Comparison of ENCODE assay signal across 12 cellular contexts in the genomic region with DNA sequence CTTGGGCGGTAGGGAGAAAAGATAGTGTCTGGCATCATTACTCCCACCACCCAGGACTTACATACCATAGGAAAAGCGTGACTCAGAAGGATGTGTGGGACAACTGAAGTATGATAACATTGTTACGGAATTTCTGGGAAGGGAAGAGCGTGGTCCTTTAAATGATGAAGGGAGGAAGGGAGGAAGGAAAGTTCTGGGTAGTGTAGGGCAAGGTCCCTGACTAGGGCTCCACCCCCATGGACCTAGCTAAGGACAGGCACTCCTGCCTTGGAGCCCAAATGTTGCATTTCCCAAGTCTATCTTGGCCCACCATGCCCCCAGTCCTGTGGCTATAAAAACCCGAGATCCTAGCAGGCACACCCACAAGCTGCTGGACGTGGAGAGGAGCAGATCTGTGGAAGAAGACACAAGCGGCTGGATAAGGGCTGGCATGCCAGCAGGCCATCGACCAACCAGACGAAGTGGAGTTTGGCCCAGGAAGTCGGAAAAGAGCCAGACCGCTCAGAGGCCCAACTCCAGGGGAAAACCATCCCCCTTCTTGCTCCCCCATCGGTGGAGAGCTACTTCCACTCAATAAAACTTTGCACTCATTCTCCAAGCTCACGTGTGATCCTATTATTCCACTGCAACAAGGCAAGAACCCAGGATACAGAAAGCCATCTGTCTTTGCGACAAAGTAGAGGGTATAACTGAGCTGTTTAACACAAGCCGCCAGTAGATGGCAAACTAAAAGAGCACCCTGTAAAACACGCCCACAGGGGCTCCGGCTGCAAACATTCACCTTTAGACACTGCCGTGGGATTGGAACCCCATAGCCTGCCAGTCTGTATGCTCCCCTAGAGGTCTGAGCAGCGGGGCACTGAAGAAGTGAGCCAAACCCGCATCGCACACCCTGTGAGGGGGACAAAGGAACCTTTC. TPM values are rescaled to one million over a fixed set of nuclear protein-coding genes. Genes with fewer than 3 reads are reported as not detected.
DNase-seq lines count a peak whose midpoint lies in the region; ATAC-seq, FAIRE-seq and TF ChIP-seq lines count a peak whose summit lies in the region.
"Had no signal": no experiment of that assay in that cellular context is flagged by ENCODE, and none has a peak within 500 bp of the region (broad histone marks: within the 10 kb centered on the region; RNA-seq: fewer than 3 reads in every experiment).

No MANE protein-coding gene starts in this region.

- CTCF ChIA-PET in K562 (lab: Yijun Ruan, JAX; ENCODE audit: low intra/inter-chr PET ratio), result no interaction called here

- 54% methylated on average over 21 of the region's 21 CpGs for WGBS in K562 (ENCODE audit: insufficient coverage, low coverage, missing lambda C conversion rate)
- 88 to 89% methylated on average over 16 to 19 of the region's 21 CpGs for WGBS in mesodermal cell (ENCODE audit: insufficient coverage in 2 of 2), 2 experiments

- no TSS peak for BruUV-seq in K562 (replicated peaks; lab: Mats Ljungman, UMichigan)

- in situ Hi-C loops in K562 (cut with MboI), result no loop called here

- H3K36me3 Mint-ChIP-seq in activated T-helper 1 cell treated with anti-CD3 and anti-CD28 coated beads, Interleukin-12 subunit alpha, Interleukin-12 subunit beta, Interleukin-2, Interleukin-4 antibody, amounts not matched to agents 30 ng/mL and 10 ng/mL and 1 ng/mL, durations not matched to agents 14 hours and 24 hours and 36 hours (ENCODE audit: low read depth), result no peaks in the 10 kb centered on the region
- H3K36me3 Mint-ChIP-seq: stimulated activated naive B cell treated with anti-CD40 and anti-IgM and Interleukin-4, amounts not matched to agents 10 μg/mL and 1 μg/mL and 100 μg/mL, for 72 hours had no signal

- H3K9me3 ChIP-seq in K562 (replicated peaks; ENCODE audit: control insufficient read depth, insufficient read depth, low read depth, low read length) (no peaks in the 10 kb centered on the region), mesodermal cell (ENCODE audit: control insufficient read depth, low read length) (peaks cover 5% of the 10 kb centered on the region)
- H3K9me3 ChIP-seq: esophagus muscularis mucosa had no signal

- H3K4me1 ChIP-seq in K562 (replicated peaks in 1 of 2; ENCODE audit: control insufficient read depth in 2 of 2, insufficient read depth in 2 of 2, low read length in 2 of 2) (peaks cover 0 to 4% of the 10 kb centered on the region in 2 experiments; a peak in 3 of 5 replicates), mesodermal cell (ENCODE audit: control insufficient read depth, insufficient read depth, low read length, poor library complexity, severe bottlenecking) (peaks cover 4% of the 10 kb centered on the region)
- H3K4me1 ChIP-seq: esophagus muscularis mucosa had no signal

- no peaks in the 10 kb centered on the region for H3K4me1 Mint-ChIP-seq in activated T-helper 1 cell treated with anti-CD3 and anti-CD28 coated beads, Interleukin-12 subunit alpha, Interleukin-12 subunit beta, Interleukin-2, Interleukin-4 antibody, amounts not matched to agents 30 ng/mL and 10 ng/mL and 1 ng/mL, durations not matched to agents 14 hours and 24 hours and 36 hours (ENCODE audit: low read depth)
- H3K4me1 Mint-ChIP-seq: stimulated activated naive B cell treated with anti-CD40 and anti-IgM and Interleukin-4, amounts not matched to agents 10 μg/mL and 1 μg/mL and 100 μg/mL, for 72 hours had no signal

- peak; percentile 81 for ATAC-seq in GM19025 (IDR thresholded peaks at IDR 0.05; ENCODE audit: low read depth, unreplicated experiment)
- peak; percentile 93 for ATAC-seq in K562
- no peak for ATAC-seq in HG03039 (IDR thresholded peaks at IDR 0.05; ENCODE audit: unreplicated experiment)

- peak; percentile 41 to 49 (median 49); a peak in 4 of 6 replicates for TF ChIP-seq CTCF in K562 (IDR thresholded peaks at IDR 0.05 in 2 of 3, conservative IDR thresholded peaks at IDR 0.05 in 1 of 3; ENCODE audit: insufficient read depth in 2 of 3, low read depth in 1 of 3, low read length in 3 of 3)

- H3K27me3 Mint-ChIP-seq in activated T-helper 1 cell treated with anti-CD3 and anti-CD28 coated beads, Interleukin-12 subunit alpha, Interleukin-12 subunit beta, Interleukin-2, Interleukin-4 antibody, amounts not matched to agents 30 ng/mL and 10 ng/mL and 1 ng/mL, durations not matched to agents 14 hours and 24 hours and 36 hours (ENCODE audit: insufficient read depth), result peaks cover 2% of the 10 kb centered on the region
- H3K27me3 Mint-ChIP-seq: stimulated activated naive B cell treated with anti-CD40 and anti-IgM and Interleukin-4, amounts not matched to agents 10 μg/mL and 1 μg/mL and 100 μg/mL, for 72 hours had no signal

- no peak overlapping the region for H3K4me3 ChIP-seq in K562
- no peak overlapping the region for H3K4me3 ChIP-seq in mesodermal cell (ENCODE audit: extremely low read depth, insufficient read depth, low read length, poor library complexity, severe bottlenecking)
- H3K4me3 ChIP-seq: esophagus muscularis mucosa, skin epidermis had no signal

- DNase-seq in LHCN-M2 (ENCODE audit: low read depth), result peak; percentile 40
- peak in 2 of 4 experiments; percentile 30 to 63 for DNase-seq in K562 (ENCODE audit: extremely low read depth in 1 of 4, low spot score in 3 of 4)
- DNase-seq in cerebellar nuclear complex (lab: John Stamatoyannopoulos, UW), result no peak
- no peak for DNase-seq in activated T-helper 1 cell treated with anti-CD3 and anti-CD28 coated beads, Interleukin-12 subunit alpha, Interleukin-12 subunit beta, Interleukin-2, Interleukin-4 antibody, amounts not matched to agents 30 ng/mL and 10 ng/mL and 1 ng/mL, durations not matched to agents 14 hours and 24 hours and 36 hours (ENCODE audit: low spot score)
- DNase-seq in NCI-H187 treated with DMSO at 0.1 percent for 48 hours (lab: John Stamatoyannopoulos, UW), result no peak
- DNase-seq: SHP77 treated with DMSO at 0.1 percent for 48 hours; stimulated activated naive B cell treated with anti-CD40 and anti-IgM and Interleukin-4, amounts not matched to agents 10 μg/mL and 1 μg/mL and 100 μg/mL, for 72 hours had no signal

- H3K27me3 ChIP-seq in K562 (ENCODE audit: control insufficient read depth in 2 of 2, insufficient read depth in 2 of 2, low read length in 2 of 2), result no peaks in the 10 kb centered on the region

- H3K27ac ChIP-seq in K562 (ENCODE audit: extremely low read depth, low read depth, low read length) (0 out of 3 replicates have a peak overlapping the region, but pooled peaks have one; percentile 28), mesodermal cell (ENCODE audit: low read depth, low read length, severe bottlenecking) (peak overlapping the region; percentile 46)
- H3K27ac ChIP-seq: esophagus muscularis mucosa, skin epidermis had no signal

- no peaks in the 10 kb centered on the region for H3K79me2 ChIP-seq in K562 (ENCODE audit: control insufficient read depth, insufficient read depth, low read length)

- TF ChIP-seq POLR2A in K562 (conservative IDR thresholded peaks at IDR 0.05), result no peak

- peak; percentile 76 for FAIRE-seq in K562 (lab: Jason Lieb, UNC)

- peak overlapping the region; percentile 92 for H2AFZ ChIP-seq in K562 (ENCODE audit: low read depth, low read length)

- no peak overlapping the region for H3K27ac Mint-ChIP-seq in activated T-helper 1 cell treated with anti-CD3 and anti-CD28 coated beads, Interleukin-12 subunit alpha, Interleukin-12 subunit beta, Interleukin-2, Interleukin-4 antibody, amounts not matched to agents 30 ng/mL and 10 ng/mL and 1 ng/mL, durations not matched to agents 14 hours and 24 hours and 36 hours
- H3K27ac Mint-ChIP-seq: stimulated activated naive B cell treated with anti-CD40 and anti-IgM and Interleukin-4, amounts not matched to agents 10 μg/mL and 1 μg/mL and 100 μg/mL, for 72 hours had no signal

- peak overlapping the region in 1 of 2 experiments; percentile 42; a peak in 1 of 4 replicates for H3K9ac ChIP-seq in K562 (ENCODE audit: insufficient read depth in 1 of 2, low read depth in 2 of 2, low read length in 2 of 2)

- no peak overlapping the region for H3K4me3 Mint-ChIP-seq in activated T-helper 1 cell treated with anti-CD3 and anti-CD28 coated beads, Interleukin-12 subunit alpha, Interleukin-12 subunit beta, Interleukin-2, Interleukin-4 antibody, amounts not matched to agents 30 ng/mL and 10 ng/mL and 1 ng/mL, durations not matched to agents 14 hours and 24 hours and 36 hours
- H3K4me3 Mint-ChIP-seq: stimulated activated naive B cell treated with anti-CD40 and anti-IgM and Interleukin-4, amounts not matched to agents 10 μg/mL and 1 μg/mL and 100 μg/mL, for 72 hours had no signal

- TF ChIP-seq EP300 in K562 (IDR thresholded peaks at IDR 0.05; ENCODE audit: low read length), result no peak

- H3K9me1 ChIP-seq in K562 (ENCODE audit: control insufficient read depth, insufficient read depth, low read length), result no peaks in the 10 kb centered on the region

- no peaks in the 10 kb centered on the region for H4K20me1 ChIP-seq in K562 (replicated peaks; ENCODE audit: control insufficient read depth, insufficient read depth, low read length)

- intact Hi-C loops in K562 (cut with micrococcal nuclease), result no loop called here
- intact Hi-C loops in activated T-helper 1 cell treated with anti-CD3 and anti-CD28 coated beads, Interleukin-12 subunit alpha, Interleukin-12 subunit beta, Interleukin-2, Interleukin-4 antibody, amounts not matched to agents 30 ng/mL and 10 ng/mL and 1 ng/mL, durations not matched to agents 14 hours and 24 hours and 36 hours (cut with micrococcal nuclease), result no loop called here

- H3K4me2 ChIP-seq in K562 (ENCODE audit: insufficient read depth, low read length), result peak overlapping the region; percentile 70

- TF ChIP-seq RAD21 in K562 (CRISPR knock-in tag; conservative IDR thresholded peaks at IDR 0.05 in 1 of 2, IDR thresholded peaks at IDR 0.05 in 1 of 2), result no peak

- POLR2A ChIA-PET in K562 (lab: Yijun Ruan, JAX), result no interaction called here

- H3K36me3 ChIP-seq in K562 (ENCODE audit: control insufficient read depth, insufficient read depth, low read length) (no peaks in the 10 kb centered on the region), mesodermal cell (ENCODE audit: control insufficient read depth, insufficient read depth, low read length) (no peaks in the 10 kb centered on the region)
- H3K36me3 ChIP-seq: esophagus muscularis mucosa had no signal

- H3K9me3 Mint-ChIP-seq in activated T-helper 1 cell treated with anti-CD3 and anti-CD28 coated beads, Interleukin-12 subunit alpha, Interleukin-12 subunit beta, Interleukin-2, Interleukin-4 antibody, amounts not matched to agents 30 ng/mL and 10 ng/mL and 1 ng/mL, durations not matched to agents 14 hours and 24 hours and 36 hours, result no peaks in the 10 kb centered on the region
- H3K9me3 Mint-ChIP-seq: stimulated activated naive B cell treated with anti-CD40 and anti-IgM and Interleukin-4, amounts not matched to agents 10 μg/mL and 1 μg/mL and 100 μg/mL, for 72 hours had no signal

RNA-seq across cellular contexts. Expression of a gene that starts 23.0 kb away (rescaled TPM):
- total RNA-seq in LHCN-M2 (2014; rRNA removed) (29.9 and 37.0 TPM in 2 replicates), K562 (2014; rRNA removed) (10.1 and 10.2 TPM in 2 replicates), K562 (2014; rRNA removed; fragmentation: Illumina TruSeq; extraction: Trizol) (45.6 and 53.7 TPM in 2 replicates), K562 (2015; rRNA removed; fragmentation: Illumina TruSeq; extraction: Trizol) (42.6 and 44.4 TPM in 2 replicates), K562 (2021) (34.7 and 40.2 TPM in 2 replicates)
- 32.2 TPM for polyA plus RNA-seq in LHCN-M2 (2012)
- total RNA-seq in K562 (2011; cell fraction: chromatin; rRNA removed; ENCODE audit: low replicate concordance), result 3.7 and 24.2 TPM in 2 replicates
- 2.3 and 2.8 TPM in 2 replicates for total RNA-seq in K562 (2011; cell fraction: nucleolus; rRNA removed)
- total RNA-seq in K562 (2011; cell fraction: nucleoplasm; rRNA removed), result 4.5 and 9.6 TPM in 2 replicates
- polyA plus RNA-seq in K562 (2011; rRNA removed) (8.2 and 13.5 TPM in 2 replicates), K562 (2014; fragmentation: Illumina TruSeq; extraction: Trizol) (30.5 and 35.8 TPM in 2 replicates), K562 (2014; fragmentation: Nextera tagmentation; extraction: Ambion mirVana) (1 to 10 TPM; 5.3 to 8.2 TPM), K562 (2014; rRNA removed) (16.3 and 19.6 TPM in 2 replicates)
- polyA plus RNA-seq in K562 (2011; cell fraction: cytosol; rRNA removed), result 0.79 and 1.6 TPM in 2 replicates
- 1.5 and 3.3 TPM in 2 replicates for polyA plus RNA-seq in K562 (2011; cell fraction: nucleus; rRNA removed)
- polyA plus RNA-seq in K562 (2012), result 20.7 and 30.1 TPM in 2 replicates
- polyA minus RNA-seq in K562 (2011; rRNA and poly(A)+ RNA removed), result 23.0 and 25.7 TPM in 2 replicates
- polyA minus RNA-seq in K562 (2011; cell fraction: cytosol; rRNA and poly(A)+ RNA removed), result 6.7 and 9.8 TPM in 2 replicates
- polyA minus RNA-seq in K562 (2011; cell fraction: nucleus; rRNA and poly(A)+ RNA removed), result 3.2 and 5.6 TPM in 2 replicates
- polyA plus RNA-seq in mesodermal cell (2013, experiment 1 of 2), result 32.1 TPM
- 34.0 TPM for polyA plus RNA-seq in mesodermal cell (2013, experiment 2 of 2)
- 100 and 105 TPM in 2 replicates for total RNA-seq in activated T-helper 1 cell treated with anti-CD3 and anti-CD28 coated beads, Interleukin-12 subunit alpha, Interleukin-12 subunit beta, Interleukin-2, Interleukin-4 antibody, amounts not matched to agents 30 ng/mL and 10 ng/mL and 1 ng/mL, durations not matched to agents 14 hours and 24 hours and 36 hours

RNA-seq across cellular contexts. Expression of a gene that starts 45.8 kb away (rescaled TPM):
- total RNA-seq in LHCN-M2 (2014; rRNA removed), result 46.6 and 53.1 TPM in 2 replicates
- polyA plus RNA-seq in LHCN-M2 (2012), result 21.6 TPM
- 14.9 and 22.9 TPM in 2 replicates for total RNA-seq in K562 (2011; cell fraction: chromatin; rRNA removed; ENCODE audit: low replicate concordance)
- total RNA-seq in K562 (2011; cell fraction: nucleolus; rRNA removed), result 20.0 and 30.4 TPM in 2 replicates
- total RNA-seq in K562 (2011; cell fraction: nucleoplasm; rRNA removed), result 22.7 and 25.7 TPM in 2 replicates
- 11.5 and 12.4 TPM in 2 replicates for total RNA-seq in K562 (2014; rRNA removed)
- 17.2 and 20.6 TPM in 2 replicates for total RNA-seq in K562 (2014; rRNA removed; fragmentation: Illumina TruSeq; extraction: Trizol)
- total RNA-seq in K562 (2015; rRNA removed; fragmentation: Illumina TruSeq; extraction: Trizol), result 20.7 and 24.2 TPM in 2 replicates
- total RNA-seq in K562 (2021), result 14.1 and 15.7 TPM in 2 replicates
- polyA plus RNA-seq in K562 (2011; rRNA removed), result 15.8 and 20.7 TPM in 2 replicates
- polyA plus RNA-seq in K562 (2011; cell fraction: cytosol; rRNA removed), result 6.9 and 18.4 TPM in 2 replicates
- 4.9 and 11.2 TPM in 2 replicates for polyA plus RNA-seq in K562 (2011; cell fraction: nucleus; rRNA removed)
- polyA plus RNA-seq in K562 (2012), result 9.6 and 13.6 TPM in 2 replicates
- 8.2 and 8.8 TPM in 2 replicates for polyA plus RNA-seq in K562 (2014; fragmentation: Illumina TruSeq; extraction: Trizol)
- 10 to 100 TPM; 17.8 to 18.4 TPM for polyA plus RNA-seq in K562 (2014; fragmentation: Nextera tagmentation; extraction: Ambion mirVana)
- 10.5 and 15.5 TPM in 2 replicates for polyA plus RNA-seq in K562 (2014; rRNA removed)
- polyA minus RNA-seq in K562 (2011; rRNA and poly(A)+ RNA removed), result 41.7 and 52.2 TPM in 2 replicates
- polyA minus RNA-seq in K562 (2011; cell fraction: cytosol; rRNA and poly(A)+ RNA removed), result 6.5 and 15.3 TPM in 2 replicates
- polyA minus RNA-seq in K562 (2011; cell fraction: nucleus; rRNA and poly(A)+ RNA removed), result 7.4 and 10.6 TPM in 2 replicates
- 14.4 TPM for polyA plus RNA-seq in mesodermal cell (2013, experiment 1 of 2)
- 14.6 TPM for polyA plus RNA-seq in mesodermal cell (2013, experiment 2 of 2)
- total RNA-seq in activated T-helper 1 cell treated with anti-CD3 and anti-CD28 coated beads, Interleukin-12 subunit alpha, Interleukin-12 subunit beta, Interleukin-2, Interleukin-4 antibody, amounts not matched to agents 30 ng/mL and 10 ng/mL and 1 ng/mL, durations not matched to agents 14 hours and 24 hours and 36 hours, result 10.6 and 11.3 TPM in 2 replicates
